ENCODE assay signal across 31 cellular contexts in the genomic region with DNA sequence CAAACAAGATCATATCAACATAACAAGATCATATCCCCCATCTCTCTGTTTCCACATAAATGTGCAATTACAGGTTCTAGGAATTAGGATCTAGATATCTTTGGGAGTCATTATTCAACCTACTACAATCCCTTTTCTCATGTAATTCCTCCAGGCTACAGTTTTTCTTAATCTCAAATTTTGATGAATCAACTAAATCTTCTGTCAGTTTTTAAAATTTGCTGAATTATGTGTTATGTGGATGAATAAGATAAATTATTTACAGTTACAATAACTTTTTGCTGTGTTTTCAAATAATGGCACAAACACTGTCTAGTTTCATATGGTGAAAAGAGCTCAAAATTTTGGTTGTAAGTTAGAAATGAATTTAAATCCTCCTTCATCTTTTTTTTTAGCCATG.
"Had no signal": no experiment of that assay in that cellular context is flagged by ENCODE, and none has a peak within 500 bp of the region (broad histone marks: within the 10 kb centered on the region; RNA-seq: fewer than 3 reads in every experiment).

No MANE protein-coding gene starts in this region.

- H3K4me1 ChIP-seq: SJCRH30 had no signal

- H3K36me3 ChIP-seq: MG63, SJCRH30 had no signal

- FAIRE-seq: RCC 7860 had no signal

- H3K27ac ChIP-seq: PC-9, RWPE1, SJCRH30, SK-N-MC had no signal

- H3K9me3 ChIP-seq: MG63, SJCRH30 had no signal

- H3K4me3 ChIP-seq: MG63, PC-9, SJCRH30, SK-N-MC had no signal

- DNase-seq: Kasumi-1, MG63, NCI-H1048, NCI-H1092 treated with DMSO at 0.1 percent for 48 hours, NCI-H1105 treated with DMSO at 0.1 percent for 48 hours, NCI-H1417, NCI-H1436, NCI-H146, NCI-H1694, NCI-H187 treated with DMSO at 0.1 percent for 48 hours, NCI-H2029, NCI-H2081, NCI-H226, NCI-H446 treated with DMSO at 0.1 percent for 48 hours, NCI-H510A, NCI-H524, NCI-H526, NCI-H69, NCI-H748 treated with DMSO at 0.1 percent for 48 hours, NCI-H82, PC-9, SHP77, SIG-M5, SJCRH30, T-cell had no signal

- H3K4me2 ChIP-seq: PC-9 had no signal

- H3K27me3 ChIP-seq: MG63, SJCRH30 had no signal

- ATAC-seq: Panc1, Right ventricle myocardium inferior, SK-N-SH treated with all-trans-retinoic acid at 6 μM for 48 hours, T-cell had no signal

- H2AFZ ChIP-seq: PC-9 had no signal
